8 cellular contexts compared by ENCODE assay signal in the genomic region with DNA sequence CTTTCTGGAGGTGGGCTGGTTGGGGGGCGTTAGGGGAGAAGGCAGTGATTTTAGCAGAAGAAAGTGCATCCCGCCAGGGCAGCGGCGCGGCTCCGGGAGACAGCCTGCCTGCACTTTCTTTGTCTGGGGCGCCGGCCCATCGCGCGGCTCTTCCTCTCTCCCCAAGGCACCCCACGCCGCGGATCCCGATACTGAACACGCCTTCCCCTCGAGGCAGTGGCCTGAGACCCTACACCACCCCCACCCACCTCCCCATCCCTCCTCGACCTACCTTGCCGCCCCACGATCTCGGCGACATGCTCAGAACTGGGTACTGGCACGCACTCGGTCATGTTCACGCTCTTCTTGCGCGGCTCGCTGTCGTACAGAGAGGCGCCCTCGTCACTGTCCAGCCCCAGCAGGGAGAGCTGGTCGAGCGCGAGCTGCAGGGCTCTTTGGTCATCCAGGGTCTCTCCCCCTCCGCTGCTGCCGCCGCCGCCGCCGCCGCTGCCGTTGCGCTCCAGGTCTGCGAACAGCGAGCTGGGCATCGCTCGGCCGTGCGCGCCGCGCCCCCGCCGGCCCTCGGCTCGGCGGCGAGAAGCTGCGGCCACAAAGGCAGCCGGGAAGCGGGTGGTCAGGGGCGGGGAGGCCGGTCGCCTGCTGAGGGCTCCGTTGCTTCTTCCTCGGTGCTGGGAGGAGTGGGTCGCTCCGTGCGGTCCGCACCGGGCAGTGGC. TPM values are rescaled to one million over a fixed set of nuclear protein-coding genes. Genes with fewer than 3 reads are reported as not detected.
DNase-seq lines count a peak whose midpoint lies in the region; TF ChIP-seq lines count a peak whose summit lies in the region.

No MANE protein-coding gene starts in this region.

- no peaks in the 10 kb centered on the region for H3K9me3 Mint-ChIP-seq in HFFc6

- H3K4me3 ChIP-seq in OCI-LY7 (ENCODE audit: low read depth, low read length, poor library complexity, severe bottlenecking) (peak overlapping the region; percentile 95), hepatocyte (peak overlapping the region; percentile 80), prostate gland (peak overlapping the region; percentile 65 to 79)

- intact Hi-C loops in OCI-LY7 (cut with micrococcal nuclease; ENCODE audit: unreplicated experiment): loop anchor here (5.0 to 10.0 kb wide), 7 partner anchors 108 to 1162 kb away; a partner anchor contains a TSS
- intact Hi-C loops in prostate gland (cut with DNase I): loop anchor here (5.0 to 10.0 kb wide), 5 partner anchors 82 to 731 kb away; no protein-coding TSS in a partner anchor

- CTCF ChIA-PET in OCI-LY7 (lab: Charles Lee; ENCODE audit: unreplicated experiment): no interaction called here

- peaks cover 15% of the 10 kb centered on the region for H3K27me3 Mint-ChIP-seq in HFFc6 (ENCODE audit: insufficient read depth)

- no peaks in the 10 kb centered on the region for H3K9me3 ChIP-seq in OCI-LY7 (ENCODE audit: low read length)
- no peaks in the 10 kb centered on the region for H3K9me3 ChIP-seq in hepatocyte (ENCODE audit: low read depth)
- H3K9me3 ChIP-seq in prostate gland: no peaks in the 10 kb centered on the region

- TF ChIP-seq CTCF in HFFc6 (IDR thresholded peaks at IDR 0.05): no peak
- no peak for TF ChIP-seq CTCF in OCI-LY7 (conservative IDR thresholded peaks at IDR 0.05; ENCODE audit: low read length)
- TF ChIP-seq CTCF in hepatocyte (IDR thresholded peaks at IDR 0.05; ENCODE audit: poor library complexity): no peak
- TF ChIP-seq CTCF in prostate gland (IDR thresholded peaks at IDR 0.05): no peak

- H3K4me2 ChIP-seq in OCI-LY7 (ENCODE audit: low read length) (peak overlapping the region; percentile 99), hepatocyte (peak overlapping the region; percentile 86)

- peak overlapping the region; percentile 49 for H3K27ac ChIP-seq in OCI-LY7 (ENCODE audit: low read depth, low read length, poor library complexity, severe bottlenecking)
- peak overlapping the region; percentile 95 for H3K27ac ChIP-seq in hepatocyte
- H3K27ac ChIP-seq in prostate gland: peak overlapping the region; percentile 87 to 91

- BruUV-seq in OCI-LY7 (replicated peaks; lab: Mats Ljungman, UMichigan): no TSS peak

- H3K27ac Mint-ChIP-seq in HFFc6: peak overlapping the region; percentile 82

- H3K79me2 ChIP-seq in OCI-LY7 (ENCODE audit: insufficient read depth, low read depth, low read length): no peaks in the 10 kb centered on the region
- H3K79me2 ChIP-seq in hepatocyte: peaks cover 27% of the 10 kb centered on the region

- no peak for TF ChIP-seq POLR2A in prostate gland (IDR thresholded peaks at IDR 0.05)

- WGBS in hepatocyte (ENCODE audit: low lambda C conversion rate, missing lambda C conversion rate): 1% methylated on average over 59 of the region's 71 CpGs
- WGBS in prostate gland: under 1% methylated on average over 66 of the region's 71 CpGs

- H3K4me3 Mint-ChIP-seq in HFFc6: peak overlapping the region; percentile 97

- POLR2A ChIA-PET in OCI-LY7 (lab: Charles Lee): interaction anchor here (0.7 to 1.0 kb wide), 4 partner anchors 10 to 512 kb away, joined by 3 to 16 read pairs (median 4); no protein-coding TSS in a partner anchor

- DNase-seq in DMS 273 (lab: John Stamatoyannopoulos, UW; ENCODE audit: unreplicated experiment) (peak; percentile 60), DMS 273 treated with DMSO at 0.1 percent for 48 hours (lab: John Stamatoyannopoulos, UW) (no peak), HFFc6 (peak; percentile 52), OCI-LY7 (ENCODE audit: low spot score) (peak; percentile 29), anterior cingulate cortex (lab: John Stamatoyannopoulos, UW) (peak in 38 of 58 donors; percentile 20 to 76 (median 52)), hepatocyte (ENCODE audit: low spot score) (peak; percentile 55), prostate gland (ENCODE audit: low spot score) (peak; percentile 12), NCI-H510A treated with DMSO at 0.1 percent for 48 hours (lab: John Stamatoyannopoulos, UW) (no peak)

- no peaks in the 10 kb centered on the region for H3K9me2 ChIP-seq in OCI-LY7 (ENCODE audit: insufficient read depth, low read length)
- no peaks in the 10 kb centered on the region for H3K9me2 ChIP-seq in hepatocyte (replicated peaks; ENCODE audit: insufficient read depth)

- H3K36me3 Mint-ChIP-seq in HFFc6 (ENCODE audit: low read depth): 0 out of 2 replicates have a peak, but pooled peaks cover 4% of the 10 kb centered on the region

- no peaks in the 10 kb centered on the region for H3K36me3 ChIP-seq in OCI-LY7 (ENCODE audit: insufficient read depth, low read length)
- H3K36me3 ChIP-seq in hepatocyte (replicated peaks; ENCODE audit: insufficient read depth, low read depth): no peaks in the 10 kb centered on the region
- H3K36me3 ChIP-seq in prostate gland: no peaks in the 10 kb centered on the region

- H3K27me3 ChIP-seq in hepatocyte (peaks cover 33% of the 10 kb centered on the region), prostate gland (replicated peaks; ENCODE audit: insufficient read depth) (no peaks in the 10 kb centered on the region)

- no peaks in the 10 kb centered on the region for H4K20me1 ChIP-seq in OCI-LY7 (ENCODE audit: insufficient read depth, low read length)
- peaks cover 31% of the 10 kb centered on the region for H4K20me1 ChIP-seq in hepatocyte (ENCODE audit: insufficient read depth, poor library complexity, severe bottlenecking)

- H3K4me1 ChIP-seq in OCI-LY7 (ENCODE audit: insufficient read depth, low read length, poor library complexity, severe bottlenecking): peaks cover 8% of the 10 kb centered on the region
- H3K4me1 ChIP-seq in hepatocyte (ENCODE audit: insufficient read depth): peaks cover 12% of the 10 kb centered on the region
- no peaks in the 10 kb centered on the region for H3K4me1 ChIP-seq in prostate gland (replicated peaks)

- peaks cover 16% of the 10 kb centered on the region for H3K4me1 Mint-ChIP-seq in HFFc6 (ENCODE audit: low read depth)

- H2AFZ ChIP-seq in OCI-LY7 (ENCODE audit: low read length): peak overlapping the region; percentile 86
- H2AFZ ChIP-seq in hepatocyte: peak overlapping the region; percentile 64

RNA-seq across cellular contexts. Expression of a gene that starts 0.5 kb away (rescaled TPM):
- total RNA-seq in HFFc6 (2021; fragmentation: NEBNext Ultra II Directional; extraction: Animal tissue kit (Norgen Biotek cat#: 25700)): 1 to 10 TPM; 4.0 to 5.4 (median 4.9) TPM
- total RNA-seq in OCI-LY7 (2014; rRNA removed; shearing (Covaris generic)): 5.6 and 8.7 TPM in 2 replicates
- total RNA-seq in OCI-LY7 (2022): 5.8 and 7.3 TPM in 2 replicates
- 6.9 and 10.0 TPM in 2 replicates for total RNA-seq in hepatocyte
- 2.6 and 4.8 TPM in 2 replicates for polyA plus RNA-seq in hepatocyte
- 10 to 100 TPM in 1 of 2 donors, under 1 TPM in 1; 0.73 to 47.6 TPM for total RNA-seq in prostate gland

Comparison
In these comparisons a context has a peak if more than half of its experiments do, and no peak if none do; other contexts are left out.
1. DNase-seq: peak in DMS 273 (single experiment), HFFc6 (single experiment), OCI-LY7 (single experiment), anterior cingulate cortex (38 of 58), hepatocyte (single experiment) and prostate gland (single experiment); none in DMS 273 treated with DMSO at 0.1 percent for 48 hours (single experiment) and NCI-H510A treated with DMSO at 0.1 percent for 48 hours (single experiment).
2. Peak in every context shown above with its lines, with median percentiles within 50 percentile points of each other: H3K27ac ChIP-seq and H3K4me3 ChIP-seq.